Comparison of ENCODE assay signal across 25 cellular contexts in the genomic region with DNA sequence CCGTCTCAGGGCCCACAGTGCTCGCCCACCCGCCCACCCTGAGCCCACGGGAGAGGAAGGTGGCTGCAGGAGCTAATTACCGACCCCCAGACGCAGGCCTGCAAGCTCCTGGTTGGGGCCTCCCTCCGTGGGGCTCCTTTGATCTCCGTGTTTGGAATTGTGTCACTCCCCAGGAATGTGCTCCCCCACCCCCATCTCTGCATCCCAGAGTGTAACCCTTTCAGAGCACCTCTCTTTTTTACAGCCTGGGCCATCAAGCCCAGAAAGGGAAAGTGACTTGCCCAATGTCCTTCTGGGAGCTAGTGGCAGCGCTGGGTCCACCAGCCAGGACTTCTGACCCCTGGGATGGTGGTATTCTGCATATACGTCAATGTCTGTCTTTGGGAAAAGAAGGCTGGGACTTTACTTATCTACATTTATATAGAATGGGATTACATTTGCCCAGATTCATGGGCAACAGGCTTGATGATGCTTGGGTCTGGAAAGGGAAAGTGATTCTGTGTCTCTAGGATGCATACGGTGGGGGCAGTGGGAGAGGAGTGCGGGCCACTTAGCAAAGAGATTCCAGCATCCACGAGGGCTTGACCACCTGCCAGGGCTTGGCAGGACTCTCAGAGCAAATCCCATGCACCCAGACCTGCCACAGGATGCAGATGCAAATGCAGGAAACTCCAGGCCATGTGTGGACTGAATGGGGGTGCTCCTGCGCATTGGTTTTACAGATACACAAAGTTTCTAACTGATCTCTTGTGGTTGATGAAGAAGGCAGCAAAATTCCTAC.
DNase-seq lines count a peak whose midpoint lies in the region; ATAC-seq, FAIRE-seq and TF ChIP-seq lines count a peak whose summit lies in the region.
"Had no signal": no experiment of that assay in that cellular context is flagged by ENCODE, and none has a peak within 500 bp of the region (broad histone marks: within the 10 kb centered on the region; RNA-seq: fewer than 3 reads in every experiment).

No MANE protein-coding gene starts in this region.

- no peak overlapping the region for H2AFZ ChIP-seq in HepG2 (ENCODE audit: low read length)

- peak overlapping the region; percentile 64 for H3K4me2 ChIP-seq in HepG2 (ENCODE audit: low read depth, low read length)

- no peak for TF ChIP-seq RAD21 in HepG2 (CRISPR knock-in tag; IDR thresholded peaks at IDR 0.05)

- in situ Hi-C loops in HepG2 (cut with HindIII; ENCODE audit: extremely low pct_ligation_motif_present, low pct_unique_long_range_greater_than_20kb), result no loop called here

- no peak overlapping the region for H3K9ac ChIP-seq in HepG2 (ENCODE audit: insufficient read depth, low read depth, low read length)

- H3K27ac ChIP-seq in HepG2 (ENCODE audit: extremely low read length, insufficient read depth, low read length), result no peak overlapping the region
- H3K27ac ChIP-seq in right lobe of liver, result no peak overlapping the region
- no peak overlapping the region for H3K27ac ChIP-seq in left ventricle myocardium inferior (replicated peaks)
- no peak overlapping the region for H3K27ac ChIP-seq in lung (ENCODE audit: low read depth in 1 of 2, low read length in 1 of 2)
- H3K27ac ChIP-seq: C4-2B, uterus had no signal

- no peaks in the 10 kb centered on the region for H3K9me3 ChIP-seq in HepG2 (ENCODE audit: low read length)
- H3K9me3 ChIP-seq in right lobe of liver, result no peaks in the 10 kb centered on the region
- H3K9me3 ChIP-seq in left ventricle myocardium inferior (replicated peaks), result no peaks in the 10 kb centered on the region
- no peaks in the 10 kb centered on the region for H3K9me3 ChIP-seq in lung (ENCODE audit: control insufficient read depth in 2 of 2, insufficient read depth in 1 of 2, low read length in 1 of 2)
- H3K9me3 ChIP-seq: MG63, uterus had no signal

- intact Hi-C loops in HepG2 (cut with micrococcal nuclease; ENCODE audit: unreplicated experiment), result no loop called here
- intact Hi-C loops in right lobe of liver (cut with DNase I), result no loop called here
- intact Hi-C loops in left ventricle myocardium inferior (cut with micrococcal nuclease), result no loop called here

- FAIRE-seq in HepG2 (lab: Jason Lieb, UNC) (peak; percentile 55), urothelium cell line (lab: Jason Lieb, UNC) (no peak)
- FAIRE-seq: A204.1 had no signal

- DNase-seq in HepG2 (ENCODE audit: low spot score) (peak; percentile 84), right lobe of liver (no peak), left ventricle myocardium inferior (peak; percentile 73), lung (ENCODE audit: low spot score) (no peak), urothelium cell line (ENCODE audit: low spot score) (peak; percentile 80), activated gamma-delta T cell treated with Interleukin-2 at 50 U/mL for 16 hours (no peak)
- DNase-seq: activated CD4-positive, alpha-beta memory T cell treated with anti-CD3 and anti-CD28 coated beads for 36 hours; activated T-cell treated with anti-CD3 and anti-CD28 coated beads, Interleukin-2, amount 50 U/mL, for 4 hours; caudate nucleus; DMS153; effector CD4-positive, alpha-beta T cell; HCEC 1CT; MG63; naive thymus-derived CD8-positive, alpha-beta T cell; NCI-H1930; NCI-H446 treated with DMSO at 0.1 percent for 48 hours; NK-92 treated with Interleukin-12 subunit alpha and Interleukin-12 subunit beta, amount 100 ng/mL, for 24 hours; RPMI8226; stimulated activated naive CD8-positive, alpha-beta T cell treated with anti-CD3 and anti-CD28 coated beads, Interleukin-15, amount 100 ng/mL, for 72 hours; T-cell; uterus had no signal

- peak overlapping the region in 2 of 3 experiments; percentile 1 to 35; a peak in 2 of 6 replicates for H3K4me3 ChIP-seq in HepG2 (replicated peaks in 1 of 3; ENCODE audit: insufficient read depth in 1 of 3, low read depth in 2 of 3, low read length in 3 of 3)
- H3K4me3 ChIP-seq in right lobe of liver, result no peak overlapping the region
- H3K4me3 ChIP-seq in left ventricle myocardium inferior, result no peak overlapping the region
- no peak overlapping the region for H3K4me3 ChIP-seq in lung
- H3K4me3 ChIP-seq: MG63, uterus had no signal

- H3K36me3 ChIP-seq in HepG2 (replicated peaks in 1 of 2; ENCODE audit: control insufficient read depth in 1 of 2, insufficient read depth in 2 of 2, low read length in 2 of 2), result no peaks in the 10 kb centered on the region
- H3K36me3 ChIP-seq in right lobe of liver, result no peaks in the 10 kb centered on the region
- no peaks in the 10 kb centered on the region for H3K36me3 ChIP-seq in left ventricle myocardium inferior
- H3K36me3 ChIP-seq in lung (ENCODE audit: control insufficient read depth in 2 of 2, insufficient read depth in 2 of 2, low read length in 2 of 2), result no peaks in the 10 kb centered on the region
- H3K36me3 ChIP-seq: MG63, uterus had no signal

- 40% methylated on average over 9 of the region's 14 CpGs for WGBS in HepG2 (ENCODE audit: low lambda C conversion rate)
- 54% methylated on average over 11 of the region's 14 CpGs for WGBS in right lobe of liver (ENCODE audit: insufficient coverage, low coverage, low lambda C conversion rate, missing lambda C conversion rate)
- WGBS in lung, 2 donors, result 57 to 63% methylated on average over 14 of the region's 14 CpGs

- no peak for TF ChIP-seq POLR2A in HepG2 (IDR thresholded peaks at IDR 0.05; ENCODE audit: insufficient read depth in 1 of 2, low read depth in 2 of 2, low read length in 2 of 2)
- TF ChIP-seq POLR2A in right lobe of liver (IDR thresholded peaks at IDR 0.05), result no peak

- TF ChIP-seq CTCF in HepG2 (CRISPR knock-in tag; IDR thresholded peaks at IDR 0.05) (no peak), right lobe of liver (IDR thresholded peaks at IDR 0.05) (no peak), left ventricle myocardium inferior (IDR thresholded peaks at IDR 0.05; ENCODE audit: borderline replicate concordance) (no peak), lung (IDR thresholded peaks at IDR 0.05; ENCODE audit: control extremely low read depth, extremely low read depth) (no peak)

- no TSS peak for BruUV-seq in HepG2 (replicated peaks; lab: Mats Ljungman, UMichigan)

- POLR2A ChIA-PET in HepG2 (lab: Yijun Ruan, JAX), result interaction anchor here (0.8 to 1.7 kb wide), 2 partner anchors 15 to 94 kb away, joined by 4 to 6 read pairs; no protein-coding TSS in a partner anchor

- no peaks in the 10 kb centered on the region for H4K20me1 ChIP-seq in HepG2 (ENCODE audit: insufficient read depth, low read length)

- no peaks in the 10 kb centered on the region; a peak in 2 of 5 replicates for H3K27me3 ChIP-seq in HepG2 (ENCODE audit: control insufficient read depth in 1 of 2, insufficient read depth in 2 of 2, low read length in 2 of 2)
- no peaks in the 10 kb centered on the region for H3K27me3 ChIP-seq in right lobe of liver
- peaks cover 11% of the 10 kb centered on the region for H3K27me3 ChIP-seq in left ventricle myocardium inferior (ENCODE audit: low read depth)
- no peaks in the 10 kb centered on the region for H3K27me3 ChIP-seq in lung (ENCODE audit: control insufficient read depth, insufficient read depth)
- H3K27me3 ChIP-seq: MG63, uterus had no signal

- peak in 1 of 2 experiments; percentile 68; a peak in 2 of 4 replicates for TF ChIP-seq EP300 in HepG2 (IDR thresholded peaks at IDR 0.05; ENCODE audit: low read depth in 2 of 2, low read length in 2 of 2)
- no peak for TF ChIP-seq EP300 in HepG2 (CRISPR knock-in tag; IDR thresholded peaks at IDR 0.05; ENCODE audit: borderline replicate concordance)

- H3K79me2 ChIP-seq in HepG2 (ENCODE audit: insufficient read depth, low read length), result no peaks in the 10 kb centered on the region

- peak; percentile 81 for ATAC-seq in HepG2
- ATAC-seq in right lobe of liver, result no peak
- peak; percentile 17 for ATAC-seq in lung (ENCODE audit: insufficient read depth, low FRiP score)
- ATAC-seq in HG03095 (IDR thresholded peaks at IDR 0.05; ENCODE audit: unreplicated experiment), result no peak
- no peak for ATAC-seq in HG03565 (IDR thresholded peaks at IDR 0.05; ENCODE audit: unreplicated experiment)
- ATAC-seq: activated T-cell treated with anti-CD3 and anti-CD28 coated beads, Interleukin-2, amount 50 U/mL, for 4 hours; naive thymus-derived CD8-positive, alpha-beta T cell; stimulated activated naive CD8-positive, alpha-beta T cell treated with anti-CD3 and anti-CD28 coated beads, Interleukin-15, amount 100 ng/mL, for 72 hours; T-cell had no signal

- CTCF ChIA-PET in HepG2 (lab: Yijun Ruan, JAX; ENCODE audit: low intra/inter-chr PET ratio, low total read pairs), result no interaction called here

- H3K4me1 ChIP-seq in HepG2 (ENCODE audit: insufficient read depth, low read length) (peaks cover 20% of the 10 kb centered on the region), right lobe of liver (no peaks in the 10 kb centered on the region), left ventricle myocardium inferior (peaks cover 3% of the 10 kb centered on the region), lung (ENCODE audit: control insufficient read depth in 2 of 2, insufficient read depth in 2 of 2, low read length in 2 of 2) (no peaks in the 10 kb centered on the region)
- H3K4me1 ChIP-seq: uterus had no signal

TF ChIP-seq in HepG2, 621 proteins besides CTCF, POLR2A, EP300 and RAD21 (continues in another document):
- TF ChIP-seq PHB2 (IDR thresholded peaks at IDR 0.05; ENCODE audit: partially characterized antibody) (no peak), ZNF513 (CRISPR knock-in tag; conservative IDR thresholded peaks at IDR 0.05) (no peak), ELF1 (CRISPR knock-in tag; IDR thresholded peaks at IDR 0.05) (no peak), IKZF1 (IDR thresholded peaks at IDR 0.05) (no peak), ZNF362 (CRISPR knock-in tag; IDR thresholded peaks at IDR 0.05; ENCODE audit: borderline replicate concordance) (no peak)

Comparison
In these comparisons a context has a peak if more than half of its experiments do, and no peak if none do; other contexts are left out.
1. ATAC-seq: peak in HepG2 (single experiment) and lung (single experiment); none in right lobe of liver (0 of 4), HG03095 (single experiment) and HG03565 (single experiment).
2. DNase-seq: peak in HepG2 (single experiment), left ventricle myocardium inferior (single experiment) and urothelium cell line (single experiment); none in right lobe of liver (0 of 3), lung (single experiment) and activated gamma-delta T cell treated with Interleukin-2 at 50 U/mL for 16 hours (single experiment).
3. H3K4me3 ChIP-seq: peak in HepG2 (2 of 3); none in right lobe of liver (0 of 3), left ventricle myocardium inferior (single experiment) and lung (single experiment).